In the genomic region with DNA sequence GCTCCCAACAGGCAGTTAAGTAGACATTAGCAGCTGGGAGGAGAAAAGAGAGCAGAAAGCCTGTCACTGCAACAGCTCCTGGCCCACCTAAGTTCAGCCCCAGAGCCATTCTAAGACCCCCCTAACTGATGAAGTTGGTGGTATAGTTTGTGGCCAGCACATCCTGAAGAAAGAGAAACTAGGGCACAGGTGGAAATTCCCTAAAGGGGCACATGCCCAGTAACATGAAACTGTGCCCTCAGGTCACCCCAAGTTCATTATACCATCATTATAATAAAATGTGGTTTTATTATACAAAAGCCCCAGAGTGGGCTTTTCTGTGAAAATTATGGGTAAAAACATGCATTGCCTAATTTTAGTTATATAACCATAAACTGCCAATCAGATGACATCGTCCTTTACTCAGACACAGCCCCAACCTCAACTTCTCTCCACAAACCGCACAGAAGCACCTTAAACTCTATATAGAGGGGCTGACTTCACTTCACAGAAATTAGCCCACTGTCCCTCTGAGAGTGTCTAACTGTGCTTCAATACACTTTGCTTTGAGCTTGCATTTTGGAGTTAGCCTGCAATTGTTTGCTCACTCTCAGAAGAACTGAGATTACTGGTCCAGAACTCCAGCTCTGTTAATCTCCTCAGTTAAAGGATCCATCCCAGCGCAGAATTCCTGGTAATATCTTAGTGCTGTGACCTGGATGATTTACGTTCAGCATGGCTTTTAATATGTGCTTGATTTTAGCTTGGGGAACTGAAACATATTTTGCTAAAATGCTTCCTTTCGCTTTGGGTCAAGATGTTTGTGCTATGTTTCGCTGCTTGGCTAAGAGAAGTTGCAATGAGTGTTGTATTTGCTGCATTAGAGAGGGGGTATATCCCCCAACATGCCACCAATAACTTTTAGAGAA, we compare ENCODE assay signal across 8 cellular contexts. TPM values are rescaled to one million over a fixed set of nuclear protein-coding genes. Genes with fewer than 3 reads are reported as not detected.
DNase-seq lines count a peak whose midpoint lies in the region; ATAC-seq lines count a peak whose summit lies in the region.

No MANE protein-coding gene starts in this region.

- CTCF ChIA-PET in activated CD4-positive, alpha-beta T cell treated with anti-CD3 and anti-CD28 coated beads for 36 hours (lab: Charles Lee): interaction anchor here (0.6 to 4.6 kb wide), 11 partner anchors 9 to 124 kb away, joined by 3 to 30 read pairs (median 3); no protein-coding TSS in a partner anchor

- H3K36me3 Mint-ChIP-seq in activated CD4-positive, alpha-beta T cell treated with anti-CD3 and anti-CD28 coated beads for 36 hours (ENCODE audit: low read depth): peaks cover 7% of the 10 kb centered on the region
- H3K36me3 Mint-ChIP-seq in activated naive CD4-positive, alpha-beta T cell treated with anti-CD3 and anti-CD28 coated beads, Interleukin-2, amount 50 U/mL, for 24 hours: no peaks in the 10 kb centered on the region
- no peaks in the 10 kb centered on the region for H3K36me3 Mint-ChIP-seq in stimulated activated naive B cell treated with anti-CD40 and anti-IgM and Interleukin-4, amounts not matched to agents 10 μg/mL and 1 μg/mL and 100 μg/mL, for 72 hours

- intact Hi-C loops in activated CD4-positive, alpha-beta T cell treated with anti-CD3 and anti-CD28 coated beads for 36 hours (cut with DNase I, micrococcal nuclease): loop anchor here in 1 of 2 experiments (2.0 kb wide), 1 partner anchor 74 kb away; no protein-coding TSS in a partner anchor

- DNase-seq in activated CD4-positive, alpha-beta T cell treated with anti-CD3 and anti-CD28 coated beads for 36 hours: peak; percentile 41
- no peak for DNase-seq in activated CD4-positive, alpha-beta T cell treated with anti-CD3 and anti-CD28 coated beads, Interleukin-2, amount 50 U/mL, for 4 hours
- DNase-seq in stimulated activated naive B cell treated with anti-CD40 and anti-IgM and Interleukin-4, amounts not matched to agents 10 μg/mL and 1 μg/mL and 100 μg/mL, for 72 hours: peak; percentile 21
- DNase-seq in occipital lobe (lab: John Stamatoyannopoulos, UW) (no peak), NCI-H1417 (lab: John Stamatoyannopoulos, UW) (no peak)

- peak overlapping the region; percentile 96 for H3K27ac Mint-ChIP-seq in activated CD4-positive, alpha-beta T cell treated with anti-CD3 and anti-CD28 coated beads for 36 hours
- peak overlapping the region; percentile 97 for H3K27ac Mint-ChIP-seq in activated naive CD4-positive, alpha-beta T cell treated with anti-CD3 and anti-CD28 coated beads, Interleukin-2, amount 50 U/mL, for 24 hours
- H3K27ac Mint-ChIP-seq in stimulated activated naive B cell treated with anti-CD40 and anti-IgM and Interleukin-4, amounts not matched to agents 10 μg/mL and 1 μg/mL and 100 μg/mL, for 72 hours: peak overlapping the region; percentile 57

- no peaks in the 10 kb centered on the region for H3K27me3 Mint-ChIP-seq in activated CD4-positive, alpha-beta T cell treated with anti-CD3 and anti-CD28 coated beads for 36 hours
- no peaks in the 10 kb centered on the region for H3K27me3 Mint-ChIP-seq in activated naive CD4-positive, alpha-beta T cell treated with anti-CD3 and anti-CD28 coated beads, Interleukin-2, amount 50 U/mL, for 24 hours
- no peaks in the 10 kb centered on the region for H3K27me3 Mint-ChIP-seq in stimulated activated naive B cell treated with anti-CD40 and anti-IgM and Interleukin-4, amounts not matched to agents 10 μg/mL and 1 μg/mL and 100 μg/mL, for 72 hours

- H3K4me3 Mint-ChIP-seq in activated CD4-positive, alpha-beta T cell treated with anti-CD3 and anti-CD28 coated beads for 36 hours: no peak overlapping the region
- peak overlapping the region; percentile 92 for H3K4me3 Mint-ChIP-seq in activated naive CD4-positive, alpha-beta T cell treated with anti-CD3 and anti-CD28 coated beads, Interleukin-2, amount 50 U/mL, for 24 hours
- peak overlapping the region; percentile 57 to 61 for H3K4me3 Mint-ChIP-seq in stimulated activated naive B cell treated with anti-CD40 and anti-IgM and Interleukin-4, amounts not matched to agents 10 μg/mL and 1 μg/mL and 100 μg/mL, for 72 hours

- ATAC-seq in activated CD4-positive, alpha-beta T cell treated with anti-CD3 and anti-CD28 coated beads for 36 hours: no peak
- ATAC-seq in HG03460 (IDR thresholded peaks at IDR 0.05; ENCODE audit: unreplicated experiment): peak; percentile 57
- ATAC-seq in stimulated activated naive B cell treated with anti-CD40 and anti-IgM and Interleukin-4, amounts not matched to agents 10 μg/mL and 1 μg/mL and 100 μg/mL, for 72 hours (replicated peaks): peak; percentile 87 to 88
- no peak for ATAC-seq in HG02588 (IDR thresholded peaks at IDR 0.05; ENCODE audit: unreplicated experiment)

- POLR2A ChIA-PET in activated CD4-positive, alpha-beta T cell treated with anti-CD3 and anti-CD28 coated beads for 36 hours (lab: Charles Lee): no interaction called here

- H3K9me3 Mint-ChIP-seq in activated CD4-positive, alpha-beta T cell treated with anti-CD3 and anti-CD28 coated beads for 36 hours (ENCODE audit: low read depth): no peaks in the 10 kb centered on the region
- H3K9me3 Mint-ChIP-seq in activated naive CD4-positive, alpha-beta T cell treated with anti-CD3 and anti-CD28 coated beads, Interleukin-2, amount 50 U/mL, for 24 hours: no peaks in the 10 kb centered on the region
- no peaks in the 10 kb centered on the region for H3K9me3 Mint-ChIP-seq in stimulated activated naive B cell treated with anti-CD40 and anti-IgM and Interleukin-4, amounts not matched to agents 10 μg/mL and 1 μg/mL and 100 μg/mL, for 72 hours

- peaks cover 66% of the 10 kb centered on the region for H3K4me1 Mint-ChIP-seq in activated CD4-positive, alpha-beta T cell treated with anti-CD3 and anti-CD28 coated beads for 36 hours
- peaks cover 93% of the 10 kb centered on the region for H3K4me1 Mint-ChIP-seq in activated naive CD4-positive, alpha-beta T cell treated with anti-CD3 and anti-CD28 coated beads, Interleukin-2, amount 50 U/mL, for 24 hours
- H3K4me1 Mint-ChIP-seq in stimulated activated naive B cell treated with anti-CD40 and anti-IgM and Interleukin-4, amounts not matched to agents 10 μg/mL and 1 μg/mL and 100 μg/mL, for 72 hours: peaks cover 64 to 77% of the 10 kb centered on the region in 2 donors

RNA-seq across cellular contexts. Expression of a gene that starts 1.8 kb away (rescaled TPM):
- 10 to 100 TPM; 50.6 to 55.4 TPM for total RNA-seq in activated CD4-positive, alpha-beta T cell treated with anti-CD3 and anti-CD28 coated beads for 36 hours
- total RNA-seq in occipital lobe: 2.5 TPM

RNA-seq across cellular contexts. Expression of a gene that starts 39.2 kb away (rescaled TPM):
- total RNA-seq in activated CD4-positive, alpha-beta T cell treated with anti-CD3 and anti-CD28 coated beads for 36 hours: under 1 TPM; 0.16 to 0.21 TPM
- 10.5 TPM for total RNA-seq in occipital lobe

Comparison
In these comparisons a context has a peak if more than half of its experiments do, and no peak if none do; other contexts are left out.
1. DNase-seq: peak in activated CD4-positive, alpha-beta T cell treated with anti-CD3 and anti-CD28 coated beads for 36 hours (single experiment) and stimulated activated naive B cell treated with anti-CD40 and anti-IgM and Interleukin-4, amounts not matched to agents 10 μg/mL and 1 μg/mL and 100 μg/mL, for 72 hours (single experiment); none in activated CD4-positive, alpha-beta T cell treated with anti-CD3 and anti-CD28 coated beads, Interleukin-2, amount 50 U/mL, for 4 hours (0 of 2), occipital lobe (single experiment) and NCI-H1417 (0 of 3).
2. ATAC-seq: peak in HG03460 (single experiment) and stimulated activated naive B cell treated with anti-CD40 and anti-IgM and Interleukin-4, amounts not matched to agents 10 μg/mL and 1 μg/mL and 100 μg/mL, for 72 hours (2 of 2); none in activated CD4-positive, alpha-beta T cell treated with anti-CD3 and anti-CD28 coated beads for 36 hours (single experiment) and HG02588 (single experiment).
3. RNA of a gene that starts 1.8 kb away (total RNA-seq): 50.6 to 55.4 TPM in activated CD4-positive, alpha-beta T cell treated with anti-CD3 and anti-CD28 coated beads for 36 hours; 2.5 TPM in occipital lobe (single experiment); every median in the first group is over 10 times any median in the second.
4. Peak in every context shown above with its lines, with median percentiles within 50 percentile points of each other: H3K27ac Mint-ChIP-seq.